24 cellular contexts compared by ENCODE assay signal in the genomic region with DNA sequence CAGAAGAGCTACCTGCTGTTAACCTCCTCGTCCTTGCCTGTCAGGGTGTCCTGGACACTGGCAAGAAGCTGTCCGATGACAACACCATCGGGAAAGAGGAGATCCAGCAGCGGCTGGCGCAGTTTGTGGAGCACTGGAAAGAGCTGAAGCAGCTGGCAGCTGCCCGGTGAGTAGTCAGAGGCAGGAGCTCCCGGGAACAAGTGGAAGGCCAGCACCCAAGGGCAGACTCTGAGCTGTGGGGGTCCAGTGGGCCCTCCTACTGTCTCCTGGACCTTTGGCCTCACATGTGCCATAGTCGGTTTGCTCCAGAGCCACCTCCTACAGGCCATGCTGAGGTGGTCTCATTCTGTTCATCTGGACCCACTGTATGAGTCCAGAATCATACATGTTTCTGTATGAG.
"Had no signal": no experiment of that assay in that cellular context is flagged by ENCODE, and none has a peak within 500 bp of the region (broad histone marks: within the 10 kb centered on the region; RNA-seq: fewer than 3 reads in every experiment).

No MANE protein-coding gene starts in this region.

- H3K4me1 Mint-ChIP-seq: IgD-negative memory B cell had no signal

- DNase-seq: Kasumi-1, MM.1S, NCI-H1092 treated with DMSO at 0.1 percent for 48 hours, NCI-H1436, NCI-H187, NCI-H2029, NCI-H2081 treated with DMSO at 0.1 percent for 48 hours, NCI-H2171, NCI-H226, NCI-H446, NCI-H510A, NCI-H524 treated with DMSO at 0.1 percent for 48 hours, NCI-H69, NCI-H774, PC-3, SHP77 treated with DMSO at 0.1 percent for 48 hours, SJCRH30 had no signal

- H3K27me3 Mint-ChIP-seq: IgD-negative memory B cell had no signal

- H3K27ac ChIP-seq: HL-60, KMS-11, SJCRH30 had no signal

- H3K4me3 Mint-ChIP-seq: IgD-negative memory B cell had no signal

- H3K9me3 Mint-ChIP-seq: IgD-negative memory B cell had no signal

- H3K27me3 ChIP-seq: SJCRH30 had no signal

- H3K9me3 ChIP-seq: SJCRH30 had no signal

- H3K4me3 ChIP-seq: K562, SJCRH30 had no signal

- H3K4me1 ChIP-seq: SJCRH30 had no signal

- ATAC-seq: K562, Panc1, PC-3, Right ventricle myocardium inferior, SK-N-SH treated with all-trans-retinoic acid at 6 μM for 48 hours had no signal
